Comparison of ENCODE assay signal across 11 cellular contexts in genomic region chrX:38271154-38271716, GRCh38. TPM values are rescaled to one million over a fixed set of nuclear protein-coding genes. Genes with fewer than 3 reads are reported as not detected.
DNase-seq lines count a peak whose midpoint lies in the region; ATAC-seq, FAIRE-seq and TF ChIP-seq lines count a peak whose summit lies in the region.
"Had no signal": no experiment of that assay in that cellular context is flagged by ENCODE, and none has a peak within 500 bp of the region (broad histone marks: within the 10 kb centered on the region; RNA-seq: fewer than 3 reads in every experiment).

No MANE protein-coding gene starts in this region.

- H3K9me3 ChIP-seq in endothelial cell of umbilical vein (replicated peaks; ENCODE audit: control insufficient read depth, insufficient read depth, low read length): no peaks in the 10 kb centered on the region
- no peaks in the 10 kb centered on the region for H3K9me3 ChIP-seq in testis

- no peak overlapping the region for H3K4me3 ChIP-seq in endothelial cell of umbilical vein (replicated peaks in 1 of 3; ENCODE audit: insufficient read depth in 1 of 3, low read depth in 1 of 3, low read length in 3 of 3)
- H3K4me3 ChIP-seq in testis: no peak overlapping the region

- dilution Hi-C loops in endothelial cell of umbilical vein (cut with MboI; ENCODE audit: extremely low pct_ligation_motif_present, low sequenced_read_pairs): no loop called here

- no peaks in the 10 kb centered on the region for H3K9me1 ChIP-seq in endothelial cell of umbilical vein (replicated peaks; ENCODE audit: control insufficient read depth, extremely low read depth, insufficient read depth, low read length)

- H3K27me3 ChIP-seq in endothelial cell of umbilical vein (ENCODE audit: control insufficient read depth in 2 of 2, insufficient read depth in 2 of 2, low read length in 2 of 2) (no peaks in the 10 kb centered on the region), testis (no peaks in the 10 kb centered on the region)

- no peak for TF ChIP-seq CTCF in endothelial cell of umbilical vein (IDR thresholded peaks at IDR 0.05; ENCODE audit: extremely low read depth in 1 of 2, insufficient read depth in 1 of 2, low read depth in 1 of 2, low read length in 2 of 2)
- no peak for TF ChIP-seq CTCF in testis (IDR thresholded peaks at IDR 0.05)

- no TSS peak for BruUV-seq in endothelial cell of umbilical vein (replicated peaks; lab: Mats Ljungman, UMichigan)

- H3K79me2 ChIP-seq in endothelial cell of umbilical vein (ENCODE audit: control insufficient read depth, insufficient read depth, low read length): no peaks in the 10 kb centered on the region

- H2AFZ ChIP-seq in endothelial cell of umbilical vein (ENCODE audit: low read depth, low read length): no peak overlapping the region

- intact Hi-C loops in endothelial cell of umbilical vein (cut with micrococcal nuclease): no loop called here
- intact Hi-C loops in testis (cut with DNase I; ENCODE audit: low total_unique reads): no loop called here

- TF ChIP-seq POLR2A in endothelial cell of umbilical vein (IDR thresholded peaks at IDR 0.05; ENCODE audit: low read depth, low read length): no peak
- no peak for TF ChIP-seq POLR2A in testis (IDR thresholded peaks at IDR 0.05)

- peaks cover 18% of the 10 kb centered on the region for H3K4me1 ChIP-seq in endothelial cell of umbilical vein (ENCODE audit: control insufficient read depth, extremely low read depth, insufficient read depth, low read length)
- H3K4me1 ChIP-seq in testis: no peaks in the 10 kb centered on the region

- H3K36me3 ChIP-seq in endothelial cell of umbilical vein (ENCODE audit: control insufficient read depth in 2 of 2, extremely low read depth in 1 of 2, insufficient read depth in 2 of 2, low read length in 2 of 2): no peaks in the 10 kb centered on the region
- no peaks in the 10 kb centered on the region for H3K36me3 ChIP-seq in testis (ENCODE audit: low read depth, missing control alignments)

- ATAC-seq in GM18861 (IDR thresholded peaks at IDR 0.05; ENCODE audit: unreplicated experiment): peak; percentile 71
- peak; percentile 76 for ATAC-seq in GM21529 (IDR thresholded peaks at IDR 0.05; ENCODE audit: unreplicated experiment)
- ATAC-seq in HG03175 (IDR thresholded peaks at IDR 0.05; ENCODE audit: unreplicated experiment): peak; percentile 81
- ATAC-seq: effector memory CD8-positive, alpha-beta T cell had no signal

- DNase-seq in endothelial cell of umbilical vein (ENCODE audit: low read depth, low spot score) (peak; percentile 15), NCI-H2029 (lab: John Stamatoyannopoulos, UW) (no peak), ureter (ENCODE audit: low spot score) (no peak), testis (no peak)
- no peak for DNase-seq in stimulated activated CD4-positive, alpha-beta T cell treated with anti-CD3 and anti-CD28 coated beads, Interleukin-4, amount 100 ng/mL, for 1 hour
- DNase-seq: DND-41; effector memory CD8-positive, alpha-beta T cell; NCI-H1105 treated with DMSO at 0.1 percent for 48 hours had no signal

- FAIRE-seq in endothelial cell of umbilical vein (lab: Jason Lieb, UNC): peak; percentile 8

- POLR2A ChIA-PET in endothelial cell of umbilical vein (lab: Charles Lee): no interaction called here

- no peaks in the 10 kb centered on the region for H4K20me1 ChIP-seq in endothelial cell of umbilical vein (replicated peaks; ENCODE audit: control insufficient read depth, extremely low read depth, insufficient read depth, low read length)

- H3K9ac ChIP-seq in endothelial cell of umbilical vein (replicated peaks; ENCODE audit: extremely low read depth, insufficient read depth, low read length): no peak overlapping the region

- H3K27ac ChIP-seq in endothelial cell of umbilical vein (ENCODE audit: insufficient read depth, low read depth, low read length) (no peak overlapping the region), testis (no peak overlapping the region)

- CTCF ChIA-PET in endothelial cell of umbilical vein (lab: Charles Lee): interaction anchor here (0.9 to 2.4 kb wide), 3 partner anchors 11 to 52 kb away, joined by 3 to 7 read pairs (median 4); no protein-coding TSS in a partner anchor

- H3K4me2 ChIP-seq in endothelial cell of umbilical vein (ENCODE audit: insufficient read depth, low read length): peak overlapping the region; percentile 42

TF ChIP-seq in endothelial cell of umbilical vein, 7 proteins besides CTCF, POLR2A, EP300 and RAD21:
- no peak for TF ChIP-seq GATA2 (IDR thresholded peaks at IDR 0.05; ENCODE audit: insufficient read depth, insufficient read length, low read depth, low read length)
- no peak for TF ChIP-seq MYC (IDR thresholded peaks at IDR 0.05; ENCODE audit: low read depth, low read length)
- TF ChIP-seq FOS (IDR thresholded peaks at IDR 0.05; ENCODE audit: borderline replicate concordance, insufficient read depth, low read length): peak; percentile 13
- no peak for TF ChIP-seq POLR2AphosphoS5 (IDR thresholded peaks at IDR 0.05; ENCODE audit: insufficient read depth, low read depth, low read length)
- TF ChIP-seq JUN (IDR thresholded peaks at IDR 0.05; ENCODE audit: borderline replicate concordance, insufficient read depth, insufficient read length, low read depth): no peak
- TF ChIP-seq MAX (IDR thresholded peaks at IDR 0.05; ENCODE audit: insufficient read depth, insufficient read length): no peak

RNA-seq across cellular contexts. Expression of gene SRPX, which starts 50.6 kb away (rescaled TPM):
- total RNA-seq in endothelial cell of umbilical vein (104 and 126 TPM in 2 replicates), ureter (46.1 TPM), testis (10 to 100 TPM in 1 of 2 donors, 1 to 10 TPM in 1; 5.1 to 11.3 TPM)
- polyA plus RNA-seq in endothelial cell of umbilical vein (107 and 140 TPM in 2 replicates), testis (ENCODE audit: insufficient read depth, low read depth, low replicate concordance) (31.2 TPM)
- 189 and 199 TPM in 2 replicates for polyA plus RNA-seq in endothelial cell of umbilical vein (2011; cell fraction: cytosol; rRNA removed)
- polyA plus RNA-seq in endothelial cell of umbilical vein (2011; cell fraction: nucleus; rRNA removed): 101 and 106 TPM in 2 replicates
- 200 and 217 TPM in 2 replicates for polyA plus RNA-seq in endothelial cell of umbilical vein (2012)
- polyA minus RNA-seq in endothelial cell of umbilical vein: 91.3 and 99.8 TPM in 2 replicates
- not detected for polyA minus RNA-seq in endothelial cell of umbilical vein (2011; cell fraction: cytosol; rRNA and poly(A)+ RNA removed)
- polyA minus RNA-seq in endothelial cell of umbilical vein (2011; cell fraction: nucleus; rRNA and poly(A)+ RNA removed): 17.0 and 25.1 TPM in 2 replicates

RNA-seq across cellular contexts. Expression of gene RPGR, which starts 56.1 kb away (rescaled TPM):
- total RNA-seq in endothelial cell of umbilical vein (21.1 and 24.0 TPM in 2 replicates), ureter (31.4 TPM), testis (10 to 100 TPM; 21.0 to 25.6 TPM)
- polyA plus RNA-seq in endothelial cell of umbilical vein (1.8 and 2.7 TPM in 2 replicates), testis (ENCODE audit: insufficient read depth, low read depth, low replicate concordance) (8.0 TPM)
- polyA plus RNA-seq in endothelial cell of umbilical vein (2011; cell fraction: cytosol; rRNA removed): 3.0 and 3.5 TPM in 2 replicates
- 17.5 and 24.5 TPM in 2 replicates for polyA plus RNA-seq in endothelial cell of umbilical vein (2011; cell fraction: nucleus; rRNA removed)
- 18.9 and 29.3 TPM in 2 replicates for polyA plus RNA-seq in endothelial cell of umbilical vein (2012)
- 11.8 and 19.2 TPM in 2 replicates for polyA minus RNA-seq in endothelial cell of umbilical vein
- polyA minus RNA-seq in endothelial cell of umbilical vein (2011; cell fraction: cytosol; rRNA and poly(A)+ RNA removed): 2.9 TPM
- polyA minus RNA-seq in endothelial cell of umbilical vein (2011; cell fraction: nucleus; rRNA and poly(A)+ RNA removed): 34.0 and 37.1 TPM in 2 replicates
